ENCODE assay signal across 22 cellular contexts in genomic region chr5:147882586-147883313, GRCh38. TPM values are rescaled to one million over a fixed set of nuclear protein-coding genes. Genes with fewer than 3 reads are reported as not detected.
"Had no signal": no experiment of that assay in that cellular context is flagged by ENCODE, and none has a peak within 500 bp of the region (broad histone marks: within the 10 kb centered on the region; RNA-seq: fewer than 3 reads in every experiment).

No MANE protein-coding gene starts in this region.

- H3K27me3 ChIP-seq: stomach, uterus had no signal

- ATAC-seq: activated CD8-positive, alpha-beta T cell treated with anti-CD3 and anti-CD28 coated beads, Interleukin-2, amount 10 ng/mL, durations not matched to agents 7 days and 5 days; activated naive CD8-positive, alpha-beta T cell treated with anti-CD3 and anti-CD28 coated beads, Interleukin-2, amount 50 U/mL, for 24 hours had no signal

- H3K4me1 ChIP-seq: parathyroid adenoma, uterus had no signal

- FAIRE-seq: keratinocyte had no signal

- H3K9me3 ChIP-seq: stomach, thoracic aorta, uterus had no signal

- H3K27ac Mint-ChIP-seq: activated CD8-positive, alpha-beta T cell treated with anti-CD3 and anti-CD28 coated beads, Interleukin-2, amount 10 ng/mL, durations not matched to agents 7 days and 5 days; activated naive CD8-positive, alpha-beta T cell treated with anti-CD3 and anti-CD28 coated beads, Interleukin-2, amount 50 U/mL, for 24 hours; activated T-helper 1 cell treated with anti-CD3 and anti-CD28 coated beads, Interleukin-12 subunit alpha, Interleukin-12 subunit beta, Interleukin-2, Interleukin-4 antibody, amounts not matched to agents 30 ng/mL and 10 ng/mL and 1 ng/mL, durations not matched to agents 14 hours and 24 hours and 36 hours; dendritic cell treated with granulocyte-macrophage colony-stimulating factor and Interleukin-4, amounts not matched to agents 40 ng/mL and 50 ng/mL, for 4 days had no signal

- H2AFZ ChIP-seq: parathyroid adenoma had no signal

- H3K79me2 ChIP-seq: parathyroid adenoma had no signal

- H3K9ac ChIP-seq: parathyroid adenoma had no signal

- H3K36me3 ChIP-seq: stomach, thoracic aorta, uterus, WERI-Rb-1 had no signal

- H3K4me3 ChIP-seq: skin epidermis, stomach, thoracic aorta, uterus had no signal

- H3K4me1 Mint-ChIP-seq: activated naive CD8-positive, alpha-beta T cell treated with anti-CD3 and anti-CD28 coated beads, Interleukin-2, amount 50 U/mL, for 24 hours had no signal

- H3K27ac ChIP-seq: parathyroid adenoma, skin epidermis, thoracic aorta, uterus, WERI-Rb-1 had no signal

- DNase-seq: activated CD4-positive, alpha-beta T cell treated with anti-CD3 and anti-CD28 coated beads for 48 hours; activated CD8-positive, alpha-beta memory T cell treated with anti-CD3 and anti-CD28 coated beads, Interleukin-2, amount 50 U/mL, for 48 hours; activated CD8-positive, alpha-beta T cell treated with anti-CD3 and anti-CD28 coated beads, Interleukin-2, amount 10 ng/mL, durations not matched to agents 7 days and 5 days; activated naive CD4-positive, alpha-beta T cell treated with Interleukin-2 at 50 U/mL for 16 hours; activated naive CD8-positive, alpha-beta T cell treated with anti-CD3 and anti-CD28 coated beads, Interleukin-2, amount 50 U/mL, for 24 hours; cerebellar nuclear complex; erythroblast; glutamatergic neuron; midbrain; retina; stomach; T-helper 1 cell; uterus; WERI-Rb-1 had no signal

- H3K9me3 Mint-ChIP-seq: activated naive CD8-positive, alpha-beta T cell treated with anti-CD3 and anti-CD28 coated beads, Interleukin-2, amount 50 U/mL, for 24 hours; activated T-helper 1 cell treated with anti-CD3 and anti-CD28 coated beads, Interleukin-12 subunit alpha, Interleukin-12 subunit beta, Interleukin-2, Interleukin-4 antibody, amounts not matched to agents 30 ng/mL and 10 ng/mL and 1 ng/mL, durations not matched to agents 14 hours and 24 hours and 36 hours; dendritic cell treated with granulocyte-macrophage colony-stimulating factor and Interleukin-4, amounts not matched to agents 40 ng/mL and 50 ng/mL, for 4 days had no signal

- H3K4me3 Mint-ChIP-seq: activated CD8-positive, alpha-beta T cell treated with anti-CD3 and anti-CD28 coated beads, Interleukin-2, amount 10 ng/mL, durations not matched to agents 7 days and 5 days; activated naive CD8-positive, alpha-beta T cell treated with anti-CD3 and anti-CD28 coated beads, Interleukin-2, amount 50 U/mL, for 24 hours; activated T-helper 1 cell treated with anti-CD3 and anti-CD28 coated beads, Interleukin-12 subunit alpha, Interleukin-12 subunit beta, Interleukin-2, Interleukin-4 antibody, amounts not matched to agents 30 ng/mL and 10 ng/mL and 1 ng/mL, durations not matched to agents 14 hours and 24 hours and 36 hours; dendritic cell treated with granulocyte-macrophage colony-stimulating factor and Interleukin-4, amounts not matched to agents 40 ng/mL and 50 ng/mL, for 4 days had no signal

RNA-seq across cellular contexts. Expression of gene SCGB3A2, which starts 4.2 kb away (rescaled TPM):
- total RNA-seq: activated CD8-positive, alpha-beta T cell treated with anti-CD3 and anti-CD28 coated beads, Interleukin-2, amount 10 ng/mL, durations not matched to agents 7 days and 5 days; activated T-helper 1 cell treated with anti-CD3 and anti-CD28 coated beads, Interleukin-12 subunit alpha, Interleukin-12 subunit beta, Interleukin-2, Interleukin-4 antibody, amounts not matched to agents 30 ng/mL and 10 ng/mL and 1 ng/mL, durations not matched to agents 14 hours and 24 hours and 36 hours; fibroblast of villous mesenchyme; lower leg skin; thoracic aorta; uterus had no signal
- polyA plus RNA-seq: keratinocyte, stomach had no signal

RNA-seq across cellular contexts. Expression of gene C5orf46, which starts 23.6 kb away (rescaled TPM):
- total RNA-seq: activated CD8-positive, alpha-beta T cell treated with anti-CD3 and anti-CD28 coated beads, Interleukin-2, amount 10 ng/mL, durations not matched to agents 7 days and 5 days; activated T-helper 1 cell treated with anti-CD3 and anti-CD28 coated beads, Interleukin-12 subunit alpha, Interleukin-12 subunit beta, Interleukin-2, Interleukin-4 antibody, amounts not matched to agents 30 ng/mL and 10 ng/mL and 1 ng/mL, durations not matched to agents 14 hours and 24 hours and 36 hours; stomach; uterus had no signal
- polyA plus RNA-seq: stomach had no signal

RNA-seq across cellular contexts. Expression of gene SPINK1, which starts 51.3 kb away (rescaled TPM):
- total RNA-seq: activated CD8-positive, alpha-beta T cell treated with anti-CD3 and anti-CD28 coated beads, Interleukin-2, amount 10 ng/mL, durations not matched to agents 7 days and 5 days; activated T-helper 1 cell treated with anti-CD3 and anti-CD28 coated beads, Interleukin-12 subunit alpha, Interleukin-12 subunit beta, Interleukin-2, Interleukin-4 antibody, amounts not matched to agents 30 ng/mL and 10 ng/mL and 1 ng/mL, durations not matched to agents 14 hours and 24 hours and 36 hours; fibroblast of villous mesenchyme; uterus had no signal
